11 cellular contexts compared by ENCODE assay signal in genomic region chr20:12053348-12053747, GRCh38.
DNase-seq lines count a peak whose midpoint lies in the region; ATAC-seq and TF ChIP-seq lines count a peak whose summit lies in the region.
"Had no signal": no experiment of that assay in that cellular context is flagged by ENCODE, and none has a peak within 500 bp of the region (broad histone marks: within the 10 kb centered on the region; RNA-seq: fewer than 3 reads in every experiment).

No MANE protein-coding gene starts in this region.

- no peak for TF ChIP-seq POLR2A in gastroesophageal sphincter (IDR thresholded peaks at IDR 0.05)

- DNase-seq in AG10803 (ENCODE audit: low read depth) (peak; percentile 60), HK-2 (ENCODE audit: unreplicated experiment) (peak; percentile 17), SW480 (ENCODE audit: low spot score) (peak; percentile 60), hepatic stellate cell (ENCODE audit: low spot score) (peak; percentile 7), T-helper 1 cell (no peak), nucleus accumbens (lab: John Stamatoyannopoulos, UW) (no peak), globus pallidus (ENCODE audit: low spot score) (no peak)
- DNase-seq: CD4-positive, CD25-positive, alpha-beta regulatory T cell; hippocampal formation; stimulated activated CD8-positive, alpha-beta memory T cell treated with anti-CD3 and anti-CD28 coated beads, Interleukin-4, amount 100 ng/mL, for 48 hours had no signal

- H3K9me3 ChIP-seq in gastroesophageal sphincter: no peaks in the 10 kb centered on the region

- no peaks in the 10 kb centered on the region for H3K27me3 ChIP-seq in gastroesophageal sphincter

- ATAC-seq in gastroesophageal sphincter: no peak

- no peak for TF ChIP-seq CTCF in AG10803 (conservative IDR thresholded peaks at IDR 0.05; ENCODE audit: low read length)
- no peak for TF ChIP-seq CTCF in gastroesophageal sphincter (IDR thresholded peaks at IDR 0.05)

- no peak for TF ChIP-seq EP300 in gastroesophageal sphincter (IDR thresholded peaks at IDR 0.05)

- H3K27ac ChIP-seq in gastroesophageal sphincter: no peak overlapping the region

- no peaks in the 10 kb centered on the region for H3K36me3 ChIP-seq in gastroesophageal sphincter

- H3K4me1 ChIP-seq in gastroesophageal sphincter: no peaks in the 10 kb centered on the region

- H3K4me3 ChIP-seq in AG10803 (ENCODE audit: low read length) (no peak overlapping the region), gastroesophageal sphincter (no peak overlapping the region)

Comparison
In these comparisons a context has a peak if more than half of its experiments do, and no peak if none do; other contexts are left out.
1. DNase-seq: peak in AG10803 (single experiment), HK-2 (single experiment), SW480 (single experiment) and hepatic stellate cell (single experiment); none in T-helper 1 cell (0 of 5), nucleus accumbens (0 of 56) and globus pallidus (single experiment).